In genomic region chr19:55694656-55695491, GRCh38 we compare ENCODE assay signal across 1 cellular context.
TF ChIP-seq lines count a peak whose summit lies in the region.

No MANE protein-coding gene starts in this region.

TF ChIP-seq in HEK293T, 16 proteins besides CTCF, POLR2A, EP300 and RAD21 (continued from another document):
- TF ChIP-seq PKNOX1 (IDR thresholded peaks at IDR 0.05) (no peak), FOXK2 (IDR thresholded peaks at IDR 0.05) (no peak), NFRKB (IDR thresholded peaks at IDR 0.05) (no peak), LEF1 (IDR thresholded peaks at IDR 0.05; ENCODE audit: borderline replicate concordance) (no peak)
